In genomic region chr22:31616315-31616980, GRCh38 we compare ENCODE assay signal across 9 cellular contexts. TPM values are rescaled to one million over a fixed set of nuclear protein-coding genes. Genes with fewer than 3 reads are reported as not detected.
DNase-seq lines count a peak whose midpoint lies in the region; ATAC-seq and TF ChIP-seq lines count a peak whose summit lies in the region.
"Had no signal": no experiment of that assay in that cellular context is flagged by ENCODE, and none has a peak within 500 bp of the region (broad histone marks: within the 10 kb centered on the region; RNA-seq: fewer than 3 reads in every experiment).

No MANE protein-coding gene starts in this region.

- H3K27ac ChIP-seq in OCI-LY7 (ENCODE audit: low read depth, low read length, poor library complexity, severe bottlenecking), result no peak overlapping the region
- H3K27ac ChIP-seq: thoracic aorta had no signal

- peaks cover 24% of the 10 kb centered on the region for H3K4me1 ChIP-seq in OCI-LY7 (ENCODE audit: insufficient read depth, low read length, poor library complexity, severe bottlenecking)

- no peaks in the 10 kb centered on the region for H3K27me3 Mint-ChIP-seq in activated naive CD8-positive, alpha-beta T cell treated with anti-CD3 and anti-CD28 coated beads, Interleukin-2, amount 50 U/mL, for 24 hours

- POLR2A ChIA-PET in OCI-LY7 (lab: Charles Lee), result interaction anchor here (0.9 kb wide), 1 partner anchor 14 kb away, joined by 4 read pairs; no protein-coding TSS in a partner anchor

- no peak for TF ChIP-seq CTCF in OCI-LY7 (conservative IDR thresholded peaks at IDR 0.05; ENCODE audit: low read length)

- no TSS peak for BruUV-seq in OCI-LY7 (replicated peaks; lab: Mats Ljungman, UMichigan)

- H3K4me2 ChIP-seq in OCI-LY7 (ENCODE audit: low read length), result no peak overlapping the region

- H3K9me3 Mint-ChIP-seq in activated naive CD8-positive, alpha-beta T cell treated with anti-CD3 and anti-CD28 coated beads, Interleukin-2, amount 50 U/mL, for 24 hours, result no peaks in the 10 kb centered on the region

- peaks cover 62% of the 10 kb centered on the region for H3K36me3 ChIP-seq in OCI-LY7 (ENCODE audit: insufficient read depth, low read length)

- ATAC-seq in HG03175 (IDR thresholded peaks at IDR 0.05; ENCODE audit: unreplicated experiment), result peak; percentile 56
- ATAC-seq in activated naive CD8-positive, alpha-beta T cell treated with anti-CD3 and anti-CD28 coated beads, Interleukin-2, amount 50 U/mL, for 24 hours, result peak; percentile 84

- no peaks in the 10 kb centered on the region for H3K79me2 ChIP-seq in OCI-LY7 (ENCODE audit: insufficient read depth, low read depth, low read length)

- H3K9me3 ChIP-seq in OCI-LY7 (ENCODE audit: low read length), result no peaks in the 10 kb centered on the region
- H3K9me3 ChIP-seq: thoracic aorta had no signal

- H3K4me3 Mint-ChIP-seq in activated naive CD8-positive, alpha-beta T cell treated with anti-CD3 and anti-CD28 coated beads, Interleukin-2, amount 50 U/mL, for 24 hours, result no peak overlapping the region

- H4K20me1 ChIP-seq in OCI-LY7 (ENCODE audit: insufficient read depth, low read length), result no peaks in the 10 kb centered on the region

- no peak overlapping the region for H3K4me3 ChIP-seq in OCI-LY7 (ENCODE audit: low read depth, low read length, poor library complexity, severe bottlenecking)
- H3K4me3 ChIP-seq: thoracic aorta had no signal

- H3K36me3 Mint-ChIP-seq in activated naive CD8-positive, alpha-beta T cell treated with anti-CD3 and anti-CD28 coated beads, Interleukin-2, amount 50 U/mL, for 24 hours (ENCODE audit: low read depth), result peaks cover 42% of the 10 kb centered on the region

- CTCF ChIA-PET in OCI-LY7 (lab: Charles Lee; ENCODE audit: unreplicated experiment), result no interaction called here

- DNase-seq in NCI-H82 (lab: John Stamatoyannopoulos, UW) (peak; percentile 17), NCI-H82 treated with DMSO at 0.1 percent for 48 hours (lab: John Stamatoyannopoulos, UW; ENCODE audit: unreplicated experiment) (no peak), OCI-LY7 (ENCODE audit: low spot score) (no peak), NCI-H187 (lab: John Stamatoyannopoulos, UW) (no peak), GOT3 (lab: John Stamatoyannopoulos, UW) (no peak)
- peak; percentile 61 for DNase-seq in activated naive CD8-positive, alpha-beta T cell treated with anti-CD3 and anti-CD28 coated beads, Interleukin-2, amount 50 U/mL, for 24 hours
- DNase-seq in stimulated activated CD8-positive, alpha-beta memory T cell treated with anti-CD3 and anti-CD28 coated beads, Interleukin-4, amount 100 ng/mL, for 48 hours, result peak; percentile 62

- no peaks in the 10 kb centered on the region for H3K9me2 ChIP-seq in OCI-LY7 (ENCODE audit: insufficient read depth, low read length)

- intact Hi-C loops in OCI-LY7 (cut with micrococcal nuclease; ENCODE audit: unreplicated experiment), result no loop called here

- peak overlapping the region; percentile 72 for H3K27ac Mint-ChIP-seq in activated naive CD8-positive, alpha-beta T cell treated with anti-CD3 and anti-CD28 coated beads, Interleukin-2, amount 50 U/mL, for 24 hours

- no peak overlapping the region for H2AFZ ChIP-seq in OCI-LY7 (ENCODE audit: low read length)

- H3K4me1 Mint-ChIP-seq in activated naive CD8-positive, alpha-beta T cell treated with anti-CD3 and anti-CD28 coated beads, Interleukin-2, amount 50 U/mL, for 24 hours, result peaks cover 27% of the 10 kb centered on the region

RNA-seq across cellular contexts. Expression of gene PISD, which starts 45.6 kb away (rescaled TPM):
- total RNA-seq in OCI-LY7 (2014; rRNA removed; shearing (Covaris generic)), result 21.5 and 25.7 TPM in 2 replicates
- total RNA-seq in OCI-LY7 (2022), result 39.4 and 51.9 TPM in 2 replicates

Comparison
In these comparisons a context has a peak if more than half of its experiments do, and no peak if none do; other contexts are left out.
1. DNase-seq: peak in NCI-H82 (single experiment), activated naive CD8-positive, alpha-beta T cell treated with anti-CD3 and anti-CD28 coated beads, Interleukin-2, amount 50 U/mL, for 24 hours (single experiment) and stimulated activated CD8-positive, alpha-beta memory T cell treated with anti-CD3 and anti-CD28 coated beads, Interleukin-4, amount 100 ng/mL, for 48 hours (single experiment); none in NCI-H82 treated with DMSO at 0.1 percent for 48 hours (single experiment), OCI-LY7 (single experiment), NCI-H187 (0 of 2) and GOT3 (single experiment).